In genomic region chr3:125024817-125025216, GRCh38 we compare ENCODE assay signal across 13 cellular contexts. TPM values are rescaled to one million over a fixed set of nuclear protein-coding genes. Genes with fewer than 3 reads are reported as not detected.
DNase-seq lines count a peak whose midpoint lies in the region; ATAC-seq and TF ChIP-seq lines count a peak whose summit lies in the region.
"Had no signal": no experiment of that assay in that cellular context is flagged by ENCODE, and none has a peak within 500 bp of the region (broad histone marks: within the 10 kb centered on the region; RNA-seq: fewer than 3 reads in every experiment).

No MANE protein-coding gene starts in this region.

- H3K9me3 ChIP-seq in thyroid gland: no peaks in the 10 kb centered on the region
- no peaks in the 10 kb centered on the region for H3K9me3 ChIP-seq in CD4-positive, alpha-beta T cell (ENCODE audit: control insufficient read depth, low read length)

- no peaks in the 10 kb centered on the region for H3K27me3 ChIP-seq in thyroid gland
- no peaks in the 10 kb centered on the region for H3K27me3 ChIP-seq in CD4-positive, alpha-beta T cell (ENCODE audit: control insufficient read depth, insufficient read depth, low read length)

- DNase-seq in activated CD4-positive, alpha-beta T cell treated with anti-CD3 and anti-CD28 coated beads, Interleukin-2, amount 10 ng/mL, durations not matched to agents 7 days and 5 days: no peak
- DNase-seq in activated CD4-positive, alpha-beta T cell treated with anti-CD3 and anti-CD28 coated beads for 36 hours: no peak
- no peak for DNase-seq in endothelial cell (ENCODE audit: low spot score)
- DNase-seq in memory B cell (ENCODE audit: low spot score in 2 of 2): no peak
- DNase-seq in thyroid gland: peak; percentile 92 to 93
- no peak for DNase-seq in CD4-positive, alpha-beta T cell
- DNase-seq in WTC11 (ENCODE audit: low spot score): no peak
- DNase-seq: activated CD4-positive, alpha-beta T cell treated with anti-CD3 and anti-CD28 coated beads, Interleukin-2, amount 50 U/mL, for 1 hour; GF-D8; NCI-H1436 treated with DMSO at 0.1 percent for 48 hours; SHP77 treated with DMSO at 0.1 percent for 48 hours had no signal

- CTCF ChIA-PET in activated CD4-positive, alpha-beta T cell treated with anti-CD3 and anti-CD28 coated beads, Interleukin-2, amount 10 ng/mL, durations not matched to agents 7 days and 5 days (lab: Charles Lee): interaction anchor here (1.3 to 1.6 kb wide), 2 partner anchors 12 to 24 kb away, joined by 3 to 4 read pairs; no protein-coding TSS in a partner anchor
- CTCF ChIA-PET in activated CD4-positive, alpha-beta T cell treated with anti-CD3 and anti-CD28 coated beads for 36 hours (lab: Charles Lee): interaction anchor here (0.6 to 0.8 kb wide), 2 partner anchors 11 to 454 kb away, joined by 3 to 4 read pairs; no protein-coding TSS in a partner anchor
- CTCF ChIA-PET in CD4-positive, alpha-beta T cell (lab: Charles Lee): no interaction called here
- CTCF ChIA-PET in WTC11 (lab: Charles Lee): no interaction called here

- peak overlapping the region; percentile 68 for H3K27ac Mint-ChIP-seq in activated CD4-positive, alpha-beta T cell treated with anti-CD3 and anti-CD28 coated beads, Interleukin-2, amount 10 ng/mL, durations not matched to agents 7 days and 5 days
- H3K27ac Mint-ChIP-seq in activated CD4-positive, alpha-beta T cell treated with anti-CD3 and anti-CD28 coated beads for 36 hours: no peak overlapping the region
- H3K27ac Mint-ChIP-seq in endothelial cell (ENCODE audit: unreplicated experiment): peak overlapping the region; percentile 31
- H3K27ac Mint-ChIP-seq in memory B cell: peak overlapping the region; percentile 48
- H3K27ac Mint-ChIP-seq in CD4-positive, alpha-beta T cell: no peak overlapping the region
- H3K27ac Mint-ChIP-seq in WTC11: no peak overlapping the region; the same call in 1 of the 2 replicates

- peaks cover 35 to 68% of the 10 kb centered on the region in 2 donors for H3K4me1 ChIP-seq in thyroid gland

- 15 to 30% methylated on average over 5 of the region's 5 CpGs for WGBS in thyroid gland, 2 donors

- peak overlapping the region; percentile 47 to 80 (median 72) for H3K27ac ChIP-seq in thyroid gland
- H3K27ac ChIP-seq in CD4-positive, alpha-beta T cell (ENCODE audit: low read depth, low read length): no peak overlapping the region

- intact Hi-C loops in activated CD4-positive, alpha-beta T cell treated with anti-CD3 and anti-CD28 coated beads for 36 hours (cut with DNase I, micrococcal nuclease): no loop called here
- intact Hi-C loops in thyroid gland (cut with DNase I): no loop called here
- intact Hi-C loops in CD4-positive, alpha-beta T cell (cut with DNase I, micrococcal nuclease): no loop called here

- H3K4me1 Mint-ChIP-seq in activated CD4-positive, alpha-beta T cell treated with anti-CD3 and anti-CD28 coated beads, Interleukin-2, amount 10 ng/mL, durations not matched to agents 7 days and 5 days: peaks cover 66% of the 10 kb centered on the region
- H3K4me1 Mint-ChIP-seq in activated CD4-positive, alpha-beta T cell treated with anti-CD3 and anti-CD28 coated beads for 36 hours: peaks cover 28% of the 10 kb centered on the region
- H3K4me1 Mint-ChIP-seq in endothelial cell (ENCODE audit: unreplicated experiment) (peaks cover 32% of the 10 kb centered on the region), memory B cell (peaks cover 10% of the 10 kb centered on the region), WTC11 (peaks cover 8% of the 10 kb centered on the region; the same call in 1 of the 2 replicates)
- peaks cover 63% of the 10 kb centered on the region for H3K4me1 Mint-ChIP-seq in CD4-positive, alpha-beta T cell (ENCODE audit: low read depth)

- peak in 1 of 2 donors; percentile 38 for TF ChIP-seq POLR2A in thyroid gland (IDR thresholded peaks at IDR 0.05)

- no peak overlapping the region for H3K4me3 ChIP-seq in thyroid gland (replicated peaks in 1 of 3)
- H3K4me3 ChIP-seq: smooth muscle cell had no signal

- H3K36me3 ChIP-seq in thyroid gland: peaks cover 35 to 43% of the 10 kb centered on the region in 2 donors

- H3K36me3 Mint-ChIP-seq in activated CD4-positive, alpha-beta T cell treated with anti-CD3 and anti-CD28 coated beads, Interleukin-2, amount 10 ng/mL, durations not matched to agents 7 days and 5 days (ENCODE audit: low read depth): peaks cover 67% of the 10 kb centered on the region
- H3K36me3 Mint-ChIP-seq in activated CD4-positive, alpha-beta T cell treated with anti-CD3 and anti-CD28 coated beads for 36 hours (ENCODE audit: low read depth): peaks cover 27% of the 10 kb centered on the region
- H3K36me3 Mint-ChIP-seq in endothelial cell (ENCODE audit: low read depth, unreplicated experiment) (peaks cover 21% of the 10 kb centered on the region), memory B cell (peaks cover 36% of the 10 kb centered on the region), WTC11 (peaks cover 19% of the 10 kb centered on the region)
- H3K36me3 Mint-ChIP-seq in CD4-positive, alpha-beta T cell (ENCODE audit: low read depth): peaks cover 93% of the 10 kb centered on the region

- POLR2A ChIA-PET in activated CD4-positive, alpha-beta T cell treated with anti-CD3 and anti-CD28 coated beads, Interleukin-2, amount 10 ng/mL, durations not matched to agents 7 days and 5 days (lab: Charles Lee): interaction anchor here (0.8 kb wide), 1 partner anchor 10 kb away, joined by 3 read pairs; no protein-coding TSS in a partner anchor
- POLR2A ChIA-PET in activated CD4-positive, alpha-beta T cell treated with anti-CD3 and anti-CD28 coated beads for 36 hours (lab: Charles Lee): interaction anchor here (0.5 to 0.6 kb wide), 2 partner anchors 14 to 83 kb away, joined by 3 read pairs; no protein-coding TSS in a partner anchor
- POLR2A ChIA-PET in CD4-positive, alpha-beta T cell (lab: Charles Lee): no interaction called here
- POLR2A ChIA-PET in WTC11 (lab: Charles Lee): no interaction called here

- no peak for TF ChIP-seq CTCF in endothelial cell (IDR thresholded peaks at IDR 0.05; ENCODE audit: unreplicated experiment)
- no peak for TF ChIP-seq CTCF in thyroid gland (IDR thresholded peaks at IDR 0.05)
- TF ChIP-seq CTCF in CD4-positive, alpha-beta T cell (IDR thresholded peaks at IDR 0.05): no peak
- no peak for TF ChIP-seq CTCF in WTC11 (IDR thresholded peaks at IDR 0.05)

- H3K9me3 Mint-ChIP-seq in activated CD4-positive, alpha-beta T cell treated with anti-CD3 and anti-CD28 coated beads, Interleukin-2, amount 10 ng/mL, durations not matched to agents 7 days and 5 days: no peaks in the 10 kb centered on the region
- H3K9me3 Mint-ChIP-seq in activated CD4-positive, alpha-beta T cell treated with anti-CD3 and anti-CD28 coated beads for 36 hours (ENCODE audit: low read depth): no peaks in the 10 kb centered on the region
- H3K9me3 Mint-ChIP-seq in endothelial cell (ENCODE audit: unreplicated experiment) (no peaks in the 10 kb centered on the region), memory B cell (no peaks in the 10 kb centered on the region), WTC11 (no peaks in the 10 kb centered on the region; the same call in 1 of the 2 replicates)
- no peaks in the 10 kb centered on the region for H3K9me3 Mint-ChIP-seq in CD4-positive, alpha-beta T cell

- ATAC-seq in activated CD4-positive, alpha-beta T cell treated with anti-CD3 and anti-CD28 coated beads for 36 hours: no peak
- ATAC-seq in memory B cell (ENCODE audit: low read depth): no peak
- ATAC-seq in GM19328 (IDR thresholded peaks at IDR 0.05; ENCODE audit: unreplicated experiment): no peak
- ATAC-seq in CD4-positive, alpha-beta T cell (ENCODE audit: poor library complexity): no peak
- ATAC-seq in WTC11: no peak

- no peak overlapping the region for H3K4me3 Mint-ChIP-seq in activated CD4-positive, alpha-beta T cell treated with anti-CD3 and anti-CD28 coated beads, Interleukin-2, amount 10 ng/mL, durations not matched to agents 7 days and 5 days
- H3K4me3 Mint-ChIP-seq in activated CD4-positive, alpha-beta T cell treated with anti-CD3 and anti-CD28 coated beads for 36 hours: no peak overlapping the region
- no peak overlapping the region for H3K4me3 Mint-ChIP-seq in endothelial cell (ENCODE audit: unreplicated experiment)
- no peak overlapping the region for H3K4me3 Mint-ChIP-seq in memory B cell
- H3K4me3 Mint-ChIP-seq in CD4-positive, alpha-beta T cell: no peak overlapping the region
- no peak overlapping the region for H3K4me3 Mint-ChIP-seq in WTC11

- H3K27me3 Mint-ChIP-seq in activated CD4-positive, alpha-beta T cell treated with anti-CD3 and anti-CD28 coated beads, Interleukin-2, amount 10 ng/mL, durations not matched to agents 7 days and 5 days: no peaks in the 10 kb centered on the region
- H3K27me3 Mint-ChIP-seq in activated CD4-positive, alpha-beta T cell treated with anti-CD3 and anti-CD28 coated beads for 36 hours: no peaks in the 10 kb centered on the region
- H3K27me3 Mint-ChIP-seq in endothelial cell (ENCODE audit: unreplicated experiment) (peaks cover 2% of the 10 kb centered on the region), memory B cell (no peaks in the 10 kb centered on the region), WTC11 (ENCODE audit: low read depth) (no peaks in the 10 kb centered on the region)
- H3K27me3 Mint-ChIP-seq in CD4-positive, alpha-beta T cell: no peaks in the 10 kb centered on the region

TF ChIP-seq in WTC11, 78 proteins besides CTCF, POLR2A, EP300 and RAD21 (continues in another document):
- TF ChIP-seq GRHL2 (CRISPR knock-in tag; IDR thresholded peaks at IDR 0.05; ENCODE audit: insufficient replicate concordance, severe bottlenecking): no peak
- TF ChIP-seq, protein P1, sequence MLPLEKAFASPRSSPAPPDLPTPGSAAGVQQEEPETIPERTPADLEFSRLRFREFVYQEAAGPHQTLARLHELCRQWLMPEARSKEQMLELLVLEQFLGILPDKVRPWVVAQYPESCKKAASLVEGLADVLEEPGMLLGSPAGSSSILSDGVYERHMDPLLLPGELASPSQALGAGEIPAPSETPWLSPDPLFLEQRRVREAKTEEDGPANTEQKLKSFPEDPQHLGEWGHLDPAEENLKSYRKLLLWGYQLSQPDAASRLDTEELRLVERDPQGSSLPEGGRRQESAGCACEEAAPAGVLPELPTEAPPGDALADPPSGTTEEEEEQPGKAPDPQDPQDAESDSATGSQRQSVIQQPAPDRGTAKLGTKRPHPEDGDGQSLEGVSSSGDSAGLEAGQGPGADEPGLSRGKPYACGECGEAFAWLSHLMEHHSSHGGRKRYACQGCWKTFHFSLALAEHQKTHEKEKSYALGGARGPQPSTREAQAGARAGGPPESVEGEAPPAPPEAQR (CRISPR knock-in tag; IDR thresholded peaks at IDR 0.05): no peak
- TF ChIP-seq NFATC4 (CRISPR knock-in tag; IDR thresholded peaks at IDR 0.05): no peak

RNA-seq across cellular contexts. Expression of gene HEG1, which starts 31.0 kb away (rescaled TPM):
- 10 to 100 TPM; 26.6 to 30.4 TPM for total RNA-seq in activated CD4-positive, alpha-beta T cell treated with anti-CD3 and anti-CD28 coated beads, Interleukin-2, amount 10 ng/mL, durations not matched to agents 7 days and 5 days
- 1 to 10 TPM; 5.9 to 6.4 TPM for total RNA-seq in activated CD4-positive, alpha-beta T cell treated with anti-CD3 and anti-CD28 coated beads for 36 hours
- total RNA-seq in endothelial cell (ENCODE audit: unreplicated experiment) (17.1 TPM), thyroid gland (100 to 1,000 TPM in 3 of 4 donors, 10 to 100 TPM in 1; 91.4 to 266 (median 199) TPM), WTC11 (2021) (7.9 to 14.6 TPM (median 8.7 TPM) in 3 replicates)
- total RNA-seq in CD4-positive, alpha-beta T cell: 10 to 100 TPM; 31.2 to 32.6 TPM

Comparison
In these comparisons a context has a peak if more than half of its experiments do, and no peak if none do; other contexts are left out.
1. H3K27ac Mint-ChIP-seq: peak in activated CD4-positive, alpha-beta T cell treated with anti-CD3 and anti-CD28 coated beads, Interleukin-2, amount 10 ng/mL, durations not matched to agents 7 days and 5 days (single experiment), endothelial cell (single experiment) and memory B cell (single experiment); none in activated CD4-positive, alpha-beta T cell treated with anti-CD3 and anti-CD28 coated beads for 36 hours (single experiment), CD4-positive, alpha-beta T cell (single experiment) and WTC11 (single experiment).
2. DNase-seq: peak in thyroid gland (2 of 2); none in activated CD4-positive, alpha-beta T cell treated with anti-CD3 and anti-CD28 coated beads, Interleukin-2, amount 10 ng/mL, durations not matched to agents 7 days and 5 days (single experiment), activated CD4-positive, alpha-beta T cell treated with anti-CD3 and anti-CD28 coated beads for 36 hours (single experiment), endothelial cell (single experiment), memory B cell (0 of 2), CD4-positive, alpha-beta T cell (0 of 10) and WTC11 (single experiment).
3. CTCF ChIA-PET loops: an anchor here in activated CD4-positive, alpha-beta T cell treated with anti-CD3 and anti-CD28 coated beads, Interleukin-2, amount 10 ng/mL, durations not matched to agents 7 days and 5 days (1.3 to 1.6 kb wide) and activated CD4-positive, alpha-beta T cell treated with anti-CD3 and anti-CD28 coated beads for 36 hours (0.6 to 0.8 kb wide); none called in CD4-positive, alpha-beta T cell and WTC11.
4. POLR2A ChIA-PET loops: an anchor here in activated CD4-positive, alpha-beta T cell treated with anti-CD3 and anti-CD28 coated beads, Interleukin-2, amount 10 ng/mL, durations not matched to agents 7 days and 5 days (0.8 kb wide) and activated CD4-positive, alpha-beta T cell treated with anti-CD3 and anti-CD28 coated beads for 36 hours (0.5 to 0.6 kb wide); none called in CD4-positive, alpha-beta T cell and WTC11.